Comparison of ENCODE assay signal across 8 cellular contexts in genomic region chr7:65037740-65038678, GRCh38. TPM values are rescaled to one million over a fixed set of nuclear protein-coding genes. Genes with fewer than 3 reads are reported as not detected.
A peak's percentile ranks its signal among the peaks of the same experiment; 100 is the strongest.
DNase-seq lines count a peak whose midpoint lies in the region; ATAC-seq and TF ChIP-seq lines count a peak whose summit lies in the region.

No MANE protein-coding gene starts in this region.

- H3K27me3 Mint-ChIP-seq in activated CD8-positive, alpha-beta T cell treated with anti-CD3 and anti-CD28 coated beads for 36 hours = no peaks in the 10 kb centered on the region
- no peaks in the 10 kb centered on the region for H3K27me3 Mint-ChIP-seq in memory B cell

- POLR2A ChIA-PET in activated CD8-positive, alpha-beta T cell treated with anti-CD3 and anti-CD28 coated beads for 36 hours (lab: Charles Lee) = no interaction called here

- H3K4me1 ChIP-seq in ectodermal cell (ENCODE audit: control insufficient read depth, insufficient read depth, low read length) = peaks cover 9% of the 10 kb centered on the region

- peaks cover 12% of the 10 kb centered on the region for H3K4me1 Mint-ChIP-seq in activated CD8-positive, alpha-beta T cell treated with anti-CD3 and anti-CD28 coated beads for 36 hours (ENCODE audit: low read depth)
- peaks cover 7% of the 10 kb centered on the region for H3K4me1 Mint-ChIP-seq in memory B cell

- peak overlapping the region; percentile 74 for H3K4me3 Mint-ChIP-seq in activated CD8-positive, alpha-beta T cell treated with anti-CD3 and anti-CD28 coated beads for 36 hours
- peak overlapping the region; percentile 83 for H3K4me3 Mint-ChIP-seq in memory B cell

- WGBS in ectodermal cell, 2 experiments = 2% methylated on average over 81 to 91 of the region's 92 CpGs

- CTCF ChIA-PET in activated CD8-positive, alpha-beta T cell treated with anti-CD3 and anti-CD28 coated beads for 36 hours (lab: Charles Lee) = interaction anchor here (1.5 to 1.7 kb wide), 2 partner anchors 32 to 36 kb away, joined by 3 to 4 read pairs; partner anchors contain the start of gene ERV3-1

- H3K9me3 ChIP-seq in ectodermal cell (ENCODE audit: control insufficient read depth, low read length) = no peaks in the 10 kb centered on the region

- no peaks in the 10 kb centered on the region for H3K27me3 ChIP-seq in ectodermal cell (ENCODE audit: control insufficient read depth, insufficient read depth, low read length, poor library complexity, severe bottlenecking)

- intact Hi-C loops in activated CD8-positive, alpha-beta T cell treated with anti-CD3 and anti-CD28 coated beads for 36 hours (cut with micrococcal nuclease) = loop anchor here (1.0 kb wide), 1 partner anchor 32 kb away; the partner anchor contains the start of gene ERV3-1

- peak overlapping the region; percentile 70 for H3K4me3 ChIP-seq in ectodermal cell (ENCODE audit: insufficient read depth, low read depth, low read length)

- no peaks in the 10 kb centered on the region for H3K36me3 ChIP-seq in ectodermal cell (ENCODE audit: control insufficient read depth, insufficient read depth, low read length)

- H3K9me3 Mint-ChIP-seq in activated CD8-positive, alpha-beta T cell treated with anti-CD3 and anti-CD28 coated beads for 36 hours = no peaks in the 10 kb centered on the region
- no peaks in the 10 kb centered on the region for H3K9me3 Mint-ChIP-seq in memory B cell

- TF ChIP-seq CTCF in activated CD8-positive, alpha-beta T cell treated with anti-CD3 and anti-CD28 coated beads for 36 hours (IDR thresholded peaks at IDR 0.05) = no peak

- ATAC-seq in GM19463 (IDR thresholded peaks at IDR 0.05; ENCODE audit: unreplicated experiment) (peak; percentile 88), memory B cell (ENCODE audit: low read depth) (peak; percentile 86)
- peak; percentile 94 for ATAC-seq in activated CD8-positive, alpha-beta T cell treated with anti-CD3 and anti-CD28 coated beads for 36 hours

- peak overlapping the region; percentile 77 for H3K27ac ChIP-seq in ectodermal cell (ENCODE audit: insufficient read depth, low read depth, low read length, poor library complexity, severe bottlenecking)

- DNase-seq in CMK (ENCODE audit: low read depth) (peak; percentile 70), HK-2 (ENCODE audit: unreplicated experiment) (peak; percentile 96), NCI-H82 treated with DMSO at 0.1 percent for 48 hours (lab: John Stamatoyannopoulos, UW; ENCODE audit: unreplicated experiment) (peak; percentile 51), memory B cell (ENCODE audit: low spot score in 2 of 2) (peak; percentile 75 to 88)
- peak; percentile 91 for DNase-seq in activated CD8-positive, alpha-beta T cell treated with anti-CD3 and anti-CD28 coated beads for 36 hours
- DNase-seq in stimulated activated CD8-positive, alpha-beta memory T cell treated with anti-CD3 and anti-CD28 coated beads, Interleukin-12 subunit alpha, Interleukin-12 subunit beta, amount 100 ng/mL, for 24 hours (ENCODE audit: extremely low read depth) = peak; percentile 80

- peak overlapping the region; percentile 77 for H3K27ac Mint-ChIP-seq in activated CD8-positive, alpha-beta T cell treated with anti-CD3 and anti-CD28 coated beads for 36 hours
- H3K27ac Mint-ChIP-seq in memory B cell = peak overlapping the region; percentile 79

- no peaks in the 10 kb centered on the region for H3K36me3 Mint-ChIP-seq in activated CD8-positive, alpha-beta T cell treated with anti-CD3 and anti-CD28 coated beads for 36 hours (ENCODE audit: low read depth)
- H3K36me3 Mint-ChIP-seq in memory B cell = no peaks in the 10 kb centered on the region

RNA-seq across cellular contexts. Expression of gene ERV3-1, which starts 31.5 kb away (rescaled TPM):
- 10 to 100 TPM in 1 of 2 experiments, 1 to 10 TPM in 1; 9.9 to 10.7 TPM for total RNA-seq in activated CD8-positive, alpha-beta T cell treated with anti-CD3 and anti-CD28 coated beads for 36 hours
- polyA plus RNA-seq in ectodermal cell (2013, experiment 1 of 4) = 45.4 TPM
- polyA plus RNA-seq in ectodermal cell (2013, experiment 2 of 4) = 46.5 TPM
- polyA plus RNA-seq in ectodermal cell (2013, experiment 3 of 4) = 32.0 TPM
- 39.1 TPM for polyA plus RNA-seq in ectodermal cell (2013, experiment 4 of 4)

RNA-seq across cellular contexts. Expression of gene ZNF117, which starts 47.2 kb away (rescaled TPM):
- total RNA-seq in activated CD8-positive, alpha-beta T cell treated with anti-CD3 and anti-CD28 coated beads for 36 hours = 1 to 10 TPM; 4.2 to 5.8 TPM
- polyA plus RNA-seq in ectodermal cell (2013, experiment 1 of 4) = 40.1 TPM
- polyA plus RNA-seq in ectodermal cell (2013, experiment 2 of 4) = 43.6 TPM
- polyA plus RNA-seq in ectodermal cell (2013, experiment 3 of 4) = 25.6 TPM
- polyA plus RNA-seq in ectodermal cell (2013, experiment 4 of 4) = 32.4 TPM

Comparison
In these comparisons a context has a peak if more than half of its experiments do, and no peak if none do; other contexts are left out.
1. Peak in every context shown above with its lines: DNase-seq, ATAC-seq, H3K4me3 ChIP-seq and H3K27ac ChIP-seq.